20 cellular contexts compared by ENCODE assay signal in the genomic region with DNA sequence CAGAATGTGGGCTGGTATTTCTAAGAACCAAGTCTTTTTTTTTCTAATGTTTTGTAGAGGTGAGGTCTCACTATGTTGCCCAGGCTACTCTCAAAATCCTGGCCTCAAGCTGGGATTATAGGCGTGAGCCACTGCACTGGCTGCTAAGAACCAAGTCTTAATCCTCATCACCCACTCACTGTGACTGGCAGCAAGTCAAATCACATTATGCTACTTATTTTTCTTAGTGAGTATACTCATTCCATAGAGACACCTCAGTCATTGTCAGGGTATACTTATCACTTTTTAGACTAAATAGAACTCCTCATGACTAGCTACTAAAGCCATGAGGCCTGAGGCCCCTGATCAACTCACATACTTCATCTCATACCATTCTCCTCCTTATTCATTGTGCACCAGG.
"Had no signal": no experiment of that assay in that cellular context is flagged by ENCODE, and none has a peak within 500 bp of the region (broad histone marks: within the 10 kb centered on the region; RNA-seq: fewer than 3 reads in every experiment).

No MANE protein-coding gene starts in this region.

- ATAC-seq: body of pancreas, heart left ventricle, left lung, natural killer cell, right lobe of liver had no signal

- H3K4me1 ChIP-seq: body of pancreas, heart left ventricle, left lung, stomach, thyroid gland had no signal

- H3K27me3 Mint-ChIP-seq: memory B cell, progenitor cell of endocrine pancreas had no signal

- H3K4me1 Mint-ChIP-seq: activated CD4-positive, alpha-beta memory T cell treated with anti-CD3 and anti-CD28 coated beads, Interleukin-2, amount 10 ng/mL, durations not matched to agents 7 days and 5 days; activated naive CD8-positive, alpha-beta T cell treated with anti-CD3 and anti-CD28 coated beads, Interleukin-2, amount 10 ng/mL, durations not matched to agents 7 days and 5 days; memory B cell; natural killer cell had no signal

- H3K9me3 ChIP-seq: body of pancreas, heart left ventricle, left lung, right lobe of liver, stomach, thyroid gland had no signal

- H3K36me3 Mint-ChIP-seq: activated naive CD8-positive, alpha-beta T cell treated with anti-CD3 and anti-CD28 coated beads, Interleukin-2, amount 10 ng/mL, durations not matched to agents 7 days and 5 days; natural killer cell had no signal

- H3K4me3 ChIP-seq: body of pancreas, heart left ventricle, left lung, right lobe of liver, stomach, thyroid gland had no signal

- H3K4me3 Mint-ChIP-seq: activated CD4-positive, alpha-beta memory T cell treated with anti-CD3 and anti-CD28 coated beads, Interleukin-2, amount 10 ng/mL, durations not matched to agents 7 days and 5 days; activated naive CD8-positive, alpha-beta T cell treated with anti-CD3 and anti-CD28 coated beads, Interleukin-2, amount 10 ng/mL, durations not matched to agents 7 days and 5 days; memory B cell; natural killer cell had no signal

- H3K36me3 ChIP-seq: heart left ventricle, left lung, right lobe of liver, stomach, thyroid gland had no signal

- DNase-seq: activated CD4-positive, alpha-beta memory T cell treated with anti-CD3 and anti-CD28 coated beads, Interleukin-2, amount 10 ng/mL, durations not matched to agents 7 days and 5 days; activated CD4-positive, alpha-beta T cell treated with anti-CD3 and anti-CD28 coated beads for 1 hour; activated naive CD8-positive, alpha-beta T cell treated with anti-CD3 and anti-CD28 coated beads, Interleukin-2, amount 10 ng/mL, durations not matched to agents 7 days and 5 days; activated T-cell treated with anti-CD3 and anti-CD28 coated beads, Interleukin-2, amount 50 U/mL, for 48 hours; body of pancreas; dermis blood vessel endothelial cell; erythroblast; heart left ventricle; islet precursor cell; left lung; natural killer cell; nucleus accumbens; right lobe of liver; stimulated activated CD4-positive, alpha-beta T cell treated with anti-CD3 and anti-CD28 coated beads, Interleukin-12 subunit alpha, Interleukin-12 subunit beta, amount 100 ng/mL, for 4 hours; stimulated activated CD4-positive, alpha-beta T cell treated with anti-CD3 and anti-CD28 coated beads, Interleukin-2, amount 100 ng/mL, for 48 hours; stimulated activated CD8-positive, alpha-beta memory T cell treated with anti-CD3 and anti-CD28 coated beads, Interleukin-4, amount 100 ng/mL, for 48 hours; stomach; thyroid gland had no signal

- H3K27ac Mint-ChIP-seq: activated CD4-positive, alpha-beta memory T cell treated with anti-CD3 and anti-CD28 coated beads, Interleukin-2, amount 10 ng/mL, durations not matched to agents 7 days and 5 days; activated naive CD8-positive, alpha-beta T cell treated with anti-CD3 and anti-CD28 coated beads, Interleukin-2, amount 10 ng/mL, durations not matched to agents 7 days and 5 days; memory B cell; natural killer cell; progenitor cell of endocrine pancreas had no signal

- H3K27ac ChIP-seq: body of pancreas, heart left ventricle, left lung, right lobe of liver, stomach, thyroid gland had no signal

- H3K27me3 ChIP-seq: body of pancreas, heart left ventricle, left lung, right lobe of liver, stomach, thyroid gland had no signal

- H3K9me3 Mint-ChIP-seq: activated CD4-positive, alpha-beta memory T cell treated with anti-CD3 and anti-CD28 coated beads, Interleukin-2, amount 10 ng/mL, durations not matched to agents 7 days and 5 days; activated naive CD8-positive, alpha-beta T cell treated with anti-CD3 and anti-CD28 coated beads, Interleukin-2, amount 10 ng/mL, durations not matched to agents 7 days and 5 days; memory B cell; natural killer cell had no signal
